Comparison of ENCODE assay signal across 1 cellular context in genomic region chr2:235500110-235500760, GRCh38.
TF ChIP-seq lines count a peak whose summit lies in the region.

No MANE protein-coding gene starts in this region.

TF ChIP-seq in K562, 482 proteins besides CTCF, POLR2A, EP300 and RAD21 (continued from another document):
- TF ChIP-seq NKRF (IDR thresholded peaks at IDR 0.05; ENCODE audit: borderline replicate concordance) (no peak), BHLHE40 (IDR thresholded peaks at IDR 0.05; ENCODE audit: low read length) (peak; percentile 54; the same call in 1 of the 2 replicates)
